In genomic region chr3:148600902-148601765, GRCh38 we compare ENCODE assay signal across 1 cellular context.
A peak's percentile ranks its signal among the peaks of the same experiment; 100 is the strongest.
TF ChIP-seq lines count a peak whose summit lies in the region.

No MANE protein-coding gene starts in this region.

TF ChIP-seq in HepG2, 621 proteins besides CTCF, POLR2A, EP300 and RAD21 (continued from another document and continues in another):
- TF ChIP-seq, protein P1, sequence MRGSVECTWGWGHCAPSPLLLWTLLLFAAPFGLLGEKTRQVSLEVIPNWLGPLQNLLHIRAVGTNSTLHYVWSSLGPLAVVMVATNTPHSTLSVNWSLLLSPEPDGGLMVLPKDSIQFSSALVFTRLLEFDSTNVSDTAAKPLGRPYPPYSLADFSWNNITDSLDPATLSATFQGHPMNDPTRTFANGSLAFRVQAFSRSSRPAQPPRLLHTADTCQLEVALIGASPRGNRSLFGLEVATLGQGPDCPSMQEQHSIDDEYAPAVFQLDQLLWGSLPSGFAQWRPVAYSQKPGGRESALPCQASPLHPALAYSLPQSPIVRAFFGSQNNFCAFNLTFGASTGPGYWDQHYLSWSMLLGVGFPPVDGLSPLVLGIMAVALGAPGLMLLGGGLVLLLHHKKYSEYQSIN (CRISPR knock-in tag; IDR thresholded peaks at IDR 0.05; ENCODE audit: borderline replicate concordance) = no peak
- 0 out of 2 replicates have a peak, but pooled peaks have one; percentile 61 for TF ChIP-seq ZFP36L1 (CRISPR knock-in tag; IDR thresholded peaks at IDR 0.05)
- no peak for TF ChIP-seq TGIF2 (CRISPR knock-in tag; IDR thresholded peaks at IDR 0.05)
- TF ChIP-seq SNAPC2 (CRISPR knock-in tag; IDR thresholded peaks at IDR 0.05) = peak; percentile 82; the same call in 1 of the 2 replicates
- TF ChIP-seq ZNF639 (CRISPR knock-in tag; conservative IDR thresholded peaks at IDR 0.05) = no peak
- TF ChIP-seq ZNF282 (IDR thresholded peaks at IDR 0.05; ENCODE audit: partially characterized antibody) = no peak
- peak; percentile 96 for TF ChIP-seq KDM6A (CRISPR knock-in tag; IDR thresholded peaks at IDR 0.05; ENCODE audit: low read depth)
- TF ChIP-seq YEATS4 (CRISPR knock-in tag; IDR thresholded peaks at IDR 0.05; ENCODE audit: borderline replicate concordance) = peak; percentile 69; the same call in 1 of the 2 replicates
- TF ChIP-seq E2F1 (CRISPR knock-in tag; IDR thresholded peaks at IDR 0.05) = no peak
- 0 out of 2 replicates have a peak, but pooled peaks have one; percentile 21 for TF ChIP-seq MEIS1 (CRISPR knock-in tag; IDR thresholded peaks at IDR 0.05; ENCODE audit: borderline replicate concordance)
- peak; percentile 91 for TF ChIP-seq RARA (CRISPR knock-in tag; IDR thresholded peaks at IDR 0.05)
- peak; percentile 9; the same call in 1 of the 2 replicates for TF ChIP-seq MAX (IDR thresholded peaks at IDR 0.05)
- no peak for TF ChIP-seq ZNF800 (CRISPR knock-in tag; IDR thresholded peaks at IDR 0.05)
- TF ChIP-seq ARNTL (CRISPR knock-in tag; IDR thresholded peaks at IDR 0.05) = 0 out of 2 replicates have a peak, but pooled peaks have one; percentile 44
- TF ChIP-seq ZBTB42 (CRISPR knock-in tag; IDR thresholded peaks at IDR 0.05) = no peak
- TF ChIP-seq FOXP4 (CRISPR knock-in tag; IDR thresholded peaks at IDR 0.05) = peak; percentile 95
- 0 out of 2 replicates have a peak, but pooled peaks have one; percentile 53 for TF ChIP-seq ZNF124 (CRISPR knock-in tag; IDR thresholded peaks at IDR 0.05)
- TF ChIP-seq, protein P2, sequence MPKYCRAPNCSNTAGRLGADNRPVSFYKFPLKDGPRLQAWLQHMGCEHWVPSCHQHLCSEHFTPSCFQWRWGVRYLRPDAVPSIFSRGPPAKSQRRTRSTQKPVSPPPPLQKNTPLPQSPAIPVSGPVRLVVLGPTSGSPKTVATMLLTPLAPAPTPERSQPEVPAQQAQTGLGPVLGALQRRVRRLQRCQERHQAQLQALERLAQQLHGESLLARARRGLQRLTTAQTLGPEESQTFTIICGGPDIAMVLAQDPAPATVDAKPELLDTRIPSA (CRISPR knock-in tag; IDR thresholded peaks at IDR 0.05; ENCODE audit: borderline replicate concordance) = no peak
- TF ChIP-seq ZC3H4 (CRISPR knock-in tag; IDR thresholded peaks at IDR 0.05; ENCODE audit: borderline replicate concordance) = peak; percentile 74
- no peak for TF ChIP-seq BHLHE40 (IDR thresholded peaks at IDR 0.05; ENCODE audit: low read length)
- TF ChIP-seq SKI (IDR thresholded peaks at IDR 0.05; ENCODE audit: partially characterized antibody) = peak; percentile 72
- TF ChIP-seq ZNF275 (CRISPR knock-in tag; IDR thresholded peaks at IDR 0.05; ENCODE audit: borderline replicate concordance) = no peak
- TF ChIP-seq MAFG (CRISPR knock-in tag; IDR thresholded peaks at IDR 0.05) = no peak
- no peak for TF ChIP-seq ZFY (CRISPR knock-in tag; IDR thresholded peaks at IDR 0.05)
- peak; percentile 99 for TF ChIP-seq ARID3A (IDR thresholded peaks at IDR 0.05; ENCODE audit: low read depth, low read length)
- TF ChIP-seq PAF1 (CRISPR knock-in tag; IDR thresholded peaks at IDR 0.05) = no peak
- peak; percentile 12 for TF ChIP-seq ZEB1 (IDR thresholded peaks at IDR 0.05; ENCODE audit: insufficient replicate concordance, low read depth)
- 0 out of 2 replicates have a peak, but pooled peaks have one; percentile 34 for TF ChIP-seq TFAP4 (IDR thresholded peaks at IDR 0.05; ENCODE audit: borderline replicate concordance, low read depth)
- TF ChIP-seq ZNF333 (CRISPR knock-in tag; IDR thresholded peaks at IDR 0.05; ENCODE audit: borderline replicate concordance) = peak; percentile 63; the same call in 1 of the 2 replicates
- no peak for TF ChIP-seq CAMTA2 (CRISPR knock-in tag; IDR thresholded peaks at IDR 0.05; ENCODE audit: borderline replicate concordance)
- peak; percentile 33 for TF ChIP-seq CBX1 (IDR thresholded peaks at IDR 0.05; ENCODE audit: low read depth)
- TF ChIP-seq STAG1 (CRISPR knock-in tag; IDR thresholded peaks at IDR 0.05) = peak; percentile 35; the same call in 1 of the 2 replicates
- 0 out of 2 replicates have a peak, but pooled peaks have one; percentile 36 for TF ChIP-seq KLF11 (CRISPR knock-in tag; IDR thresholded peaks at IDR 0.05)
- no peak for TF ChIP-seq ZIK1 (CRISPR knock-in tag; IDR thresholded peaks at IDR 0.05; ENCODE audit: borderline replicate concordance, low read depth)
- no peak for TF ChIP-seq SSRP1 (CRISPR knock-in tag; IDR thresholded peaks at IDR 0.05)
- no peak for TF ChIP-seq ZNF501 (CRISPR knock-in tag; IDR thresholded peaks at IDR 0.05)
- peak; percentile 61; the same call in 1 of the 2 replicates for TF ChIP-seq MLX (CRISPR knock-in tag; IDR thresholded peaks at IDR 0.05)
- no peak for TF ChIP-seq ZNF44 (CRISPR knock-in tag; IDR thresholded peaks at IDR 0.05)
- TF ChIP-seq NFKBIZ (CRISPR knock-in tag; IDR thresholded peaks at IDR 0.05) = peak; percentile 28; the same call in 1 of the 2 replicates
- TF ChIP-seq, protein P3, sequence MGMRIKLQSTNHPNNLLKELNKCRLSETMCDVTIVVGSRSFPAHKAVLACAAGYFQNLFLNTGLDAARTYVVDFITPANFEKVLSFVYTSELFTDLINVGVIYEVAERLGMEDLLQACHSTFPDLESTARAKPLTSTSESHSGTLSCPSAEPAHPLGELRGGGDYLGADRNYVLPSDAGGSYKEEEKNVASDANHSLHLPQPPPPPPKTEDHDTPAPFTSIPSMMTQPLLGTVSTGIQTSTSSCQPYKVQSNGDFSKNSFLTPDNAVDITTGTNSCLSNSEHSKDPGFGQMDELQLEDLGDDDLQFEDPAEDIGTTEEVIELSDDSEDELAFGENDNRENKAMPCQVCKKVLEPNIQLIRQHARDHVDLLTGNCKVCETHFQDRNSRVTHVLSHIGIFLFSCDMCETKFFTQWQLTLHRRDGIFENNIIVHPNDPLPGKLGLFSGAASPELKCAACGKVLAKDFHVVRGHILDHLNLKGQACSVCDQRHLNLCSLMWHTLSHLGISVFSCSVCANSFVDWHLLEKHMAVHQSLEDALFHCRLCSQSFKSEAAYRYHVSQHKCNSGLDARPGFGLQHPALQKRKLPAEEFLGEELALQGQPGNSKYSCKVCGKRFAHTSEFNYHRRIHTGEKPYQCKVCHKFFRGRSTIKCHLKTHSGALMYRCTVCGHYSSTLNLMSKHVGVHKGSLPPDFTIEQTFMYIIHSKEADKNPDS (CRISPR knock-in tag; IDR thresholded peaks at IDR 0.05) = peak; percentile 83
- 0 out of 2 replicates have a peak, but pooled peaks have one; percentile 10 for TF ChIP-seq ZKSCAN1 (IDR thresholded peaks at IDR 0.05; ENCODE audit: low read length)
- TF ChIP-seq ZNF672 (CRISPR knock-in tag; IDR thresholded peaks at IDR 0.05) = no peak
- TF ChIP-seq, protein P4, sequence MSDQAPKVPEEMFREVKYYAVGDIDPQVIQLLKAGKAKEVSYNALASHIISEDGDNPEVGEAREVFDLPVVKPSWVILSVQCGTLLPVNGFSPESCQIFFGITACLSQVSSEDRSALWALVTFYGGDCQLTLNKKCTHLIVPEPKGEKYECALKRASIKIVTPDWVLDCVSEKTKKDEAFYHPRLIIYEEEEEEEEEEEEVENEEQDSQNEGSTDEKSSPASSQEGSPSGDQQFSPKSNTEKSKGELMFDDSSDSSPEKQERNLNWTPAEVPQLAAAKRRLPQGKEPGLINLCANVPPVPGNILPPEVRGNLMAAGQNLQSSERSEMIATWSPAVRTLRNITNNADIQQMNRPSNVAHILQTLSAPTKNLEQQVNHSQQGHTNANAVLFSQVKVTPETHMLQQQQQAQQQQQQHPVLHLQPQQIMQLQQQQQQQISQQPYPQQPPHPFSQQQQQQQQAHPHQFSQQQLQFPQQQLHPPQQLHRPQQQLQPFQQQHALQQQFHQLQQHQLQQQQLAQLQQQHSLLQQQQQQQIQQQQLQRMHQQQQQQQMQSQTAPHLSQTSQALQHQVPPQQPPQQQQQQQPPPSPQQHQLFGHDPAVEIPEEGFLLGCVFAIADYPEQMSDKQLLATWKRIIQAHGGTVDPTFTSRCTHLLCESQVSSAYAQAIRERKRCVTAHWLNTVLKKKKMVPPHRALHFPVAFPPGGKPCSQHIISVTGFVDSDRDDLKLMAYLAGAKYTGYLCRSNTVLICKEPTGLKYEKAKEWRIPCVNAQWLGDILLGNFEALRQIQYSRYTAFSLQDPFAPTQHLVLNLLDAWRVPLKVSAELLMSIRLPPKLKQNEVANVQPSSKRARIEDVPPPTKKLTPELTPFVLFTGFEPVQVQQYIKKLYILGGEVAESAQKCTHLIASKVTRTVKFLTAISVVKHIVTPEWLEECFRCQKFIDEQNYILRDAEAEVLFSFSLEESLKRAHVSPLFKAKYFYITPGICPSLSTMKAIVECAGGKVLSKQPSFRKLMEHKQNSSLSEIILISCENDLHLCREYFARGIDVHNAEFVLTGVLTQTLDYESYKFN (CRISPR knock-in tag; conservative IDR thresholded peaks at IDR 0.05) = peak; percentile 99
